ENCODE assay signal across 22 cellular contexts in genomic region chr6:4012826-4013225, GRCh38.
A peak's percentile ranks its signal among the peaks of the same experiment; 100 is the strongest.
DNase-seq lines count a peak whose midpoint lies in the region; ATAC-seq, FAIRE-seq and TF ChIP-seq lines count a peak whose summit lies in the region.
"Had no signal": no experiment of that assay in that cellular context is flagged by ENCODE, and none has a peak within 500 bp of the region (broad histone marks: within the 10 kb centered on the region; RNA-seq: fewer than 3 reads in every experiment).

No MANE protein-coding gene starts in this region.

- intact Hi-C loops in CD4-positive, alpha-beta T cell (cut with DNase I, micrococcal nuclease): loop anchor here in 1 of 2 experiments (10.0 kb wide), 2 partner anchors 558 to 1248 kb away; partner anchors contain the start of genes SLC22A23 and WRNIP1
- intact Hi-C loops in CD8-positive, alpha-beta T cell (cut with DNase I, micrococcal nuclease): loop anchor here (10.0 kb wide), 6 partner anchors 558 to 1768 kb away; partner anchors contain the start of genes SLC22A23 (in 2 of the 2), CDYL (in 1 of the 2), FARS2 (in 1 of the 2) and GMDS (in 1 of the 2)
- intact Hi-C loops in naive thymus-derived CD4-positive, alpha-beta T cell (cut with micrococcal nuclease): loop anchor here in 1 of 2 donors (10.0 kb wide), 1 partner anchor 1158 kb away; no protein-coding TSS in a partner anchor
- intact Hi-C loops in kidney (cut with DNase I): no loop called here

- H3K9ac ChIP-seq in kidney (ENCODE audit: low read length in 2 of 2): no peak overlapping the region
- H3K9ac ChIP-seq: SK-N-SH had no signal

- peak overlapping the region; percentile 83 for H3K27ac Mint-ChIP-seq in CD4-positive, alpha-beta T cell
- H3K27ac Mint-ChIP-seq in CD8-positive, alpha-beta T cell: peak overlapping the region; percentile 76
- peak overlapping the region; percentile 68 to 73 for H3K27ac Mint-ChIP-seq in T-cell
- peak overlapping the region in 6 of 9 donors; percentile 11 to 95 (median 72) for H3K27ac Mint-ChIP-seq in naive thymus-derived CD4-positive, alpha-beta T cell
- H3K27ac Mint-ChIP-seq: HFFc6 had no signal

- no peak for DNase-seq in CD4-positive, alpha-beta T cell
- DNase-seq in CD8-positive, alpha-beta T cell: no peak
- DNase-seq in T-cell: no peak
- DNase-seq in naive thymus-derived CD4-positive, alpha-beta T cell: no peak
- no peak for DNase-seq in kidney
- DNase-seq: C1 segment of cervical spinal cord, COR-L47, DMS53, H9, HFFc6, Kasumi-1, NCI-H1105 treated with DMSO at 0.1 percent for 48 hours, NCI-H2029, NCI-H446, NCI-H524 treated with DMSO at 0.1 percent for 48 hours, NCI-H774, SK-N-SH, SW 1271 had no signal

- no peaks in the 10 kb centered on the region for H3K36me3 ChIP-seq in CD8-positive, alpha-beta T cell (ENCODE audit: insufficient read depth, low read length)
- no peaks in the 10 kb centered on the region for H3K36me3 ChIP-seq in naive thymus-derived CD4-positive, alpha-beta T cell (ENCODE audit: control insufficient read depth in 2 of 3, insufficient read depth in 3 of 3, low read length in 3 of 3)
- no peaks in the 10 kb centered on the region for H3K36me3 ChIP-seq in kidney (ENCODE audit: control insufficient read depth in 1 of 2, insufficient read depth in 2 of 2, low read length in 2 of 2)

- H3K4me3 Mint-ChIP-seq in CD4-positive, alpha-beta T cell: peak overlapping the region; percentile 66
- peak overlapping the region; percentile 17 for H3K4me3 Mint-ChIP-seq in CD8-positive, alpha-beta T cell
- peak overlapping the region in 1 of 3 donors; percentile 70 for H3K4me3 Mint-ChIP-seq in T-cell
- peak overlapping the region in 9 of 10 donors; percentile 12 to 84 (median 30) for H3K4me3 Mint-ChIP-seq in naive thymus-derived CD4-positive, alpha-beta T cell
- H3K4me3 Mint-ChIP-seq: H9, HFFc6 had no signal

- POLR2A ChIA-PET in CD4-positive, alpha-beta T cell (lab: Charles Lee): no interaction called here
- POLR2A ChIA-PET in CD8-positive, alpha-beta T cell (lab: Charles Lee): interaction anchor here (0.7 kb wide), 1 partner anchor 50 kb away, joined by 3 read pairs; no protein-coding TSS in a partner anchor
- POLR2A ChIA-PET in T-cell (lab: Charles Lee): interaction anchor here in 1 of 2 donors (0.6 to 0.7 kb wide), 2 partner anchors 16 to 78 kb away, joined by 6 to 8 read pairs; no protein-coding TSS in a partner anchor
- POLR2A ChIA-PET in naive thymus-derived CD4-positive, alpha-beta T cell (lab: Charles Lee): interaction anchor here (1.1 to 1.5 kb wide), 3 partner anchors 8 to 164 kb away, joined by 3 to 4 read pairs (median 4); partner anchors contain the start of gene FAM50B

- CTCF ChIA-PET in CD4-positive, alpha-beta T cell (lab: Charles Lee): interaction anchor here (0.8 to 1.1 kb wide), 2 partner anchors 22 to 35 kb away, joined by 3 to 4 read pairs; no protein-coding TSS in a partner anchor
- CTCF ChIA-PET in CD8-positive, alpha-beta T cell (lab: Charles Lee): interaction anchor here (0.9 to 2.1 kb wide), 4 partner anchors 9 to 163 kb away, joined by 3 to 5 read pairs (median 4); a partner anchor contains a TSS
- CTCF ChIA-PET in T-cell (lab: Charles Lee): interaction anchor here (0.7 to 1.0 kb wide), 5 partner anchors 8 to 933 kb away, joined by 3 to 4 read pairs (median 3); a partner anchor contains a TSS
- CTCF ChIA-PET in naive thymus-derived CD4-positive, alpha-beta T cell (lab: Charles Lee): interaction anchor here (1.0 kb wide), 1 partner anchor 8 kb away, joined by 4 read pairs; a partner anchor contains a TSS

- peaks cover 91% of the 10 kb centered on the region for H3K4me1 Mint-ChIP-seq in CD4-positive, alpha-beta T cell (ENCODE audit: low read depth)
- peaks cover 77% of the 10 kb centered on the region for H3K4me1 Mint-ChIP-seq in CD8-positive, alpha-beta T cell (ENCODE audit: low read depth)
- peaks cover 78 to 85% (median 79%) of the 10 kb centered on the region in 3 donors for H3K4me1 Mint-ChIP-seq in T-cell
- H3K4me1 Mint-ChIP-seq in naive thymus-derived CD4-positive, alpha-beta T cell: peaks cover 62 to 92% (median 86%) of the 10 kb centered on the region in 7 donors

- peaks cover 59% of the 10 kb centered on the region for H3K4me1 ChIP-seq in CD8-positive, alpha-beta T cell (ENCODE audit: insufficient read depth, low read length)
- H3K4me1 ChIP-seq in naive thymus-derived CD4-positive, alpha-beta T cell (ENCODE audit: control insufficient read depth in 2 of 2, insufficient read depth in 2 of 2, low read length in 2 of 2): peaks cover 24 to 45% of the 10 kb centered on the region in 2 donors
- peaks cover 5 to 6% of the 10 kb centered on the region in 2 donors for H3K4me1 ChIP-seq in kidney (ENCODE audit: control insufficient read depth in 1 of 2, insufficient read depth in 1 of 2, low read depth in 1 of 2, low read length in 2 of 2)

- no peaks in the 10 kb centered on the region for H3K27me3 Mint-ChIP-seq in CD4-positive, alpha-beta T cell
- H3K27me3 Mint-ChIP-seq in CD8-positive, alpha-beta T cell (ENCODE audit: low read depth): no peaks in the 10 kb centered on the region
- no peaks in the 10 kb centered on the region for H3K27me3 Mint-ChIP-seq in T-cell
- no peaks in the 10 kb centered on the region for H3K27me3 Mint-ChIP-seq in naive thymus-derived CD4-positive, alpha-beta T cell

- no peak overlapping the region for H3K4me3 ChIP-seq in CD8-positive, alpha-beta T cell (ENCODE audit: low read depth, low read length)
- H3K4me3 ChIP-seq in naive thymus-derived CD4-positive, alpha-beta T cell (ENCODE audit: low read length): no peak overlapping the region
- H3K4me3 ChIP-seq in kidney (ENCODE audit: low read length in 2 of 2): no peak overlapping the region

- no peaks in the 10 kb centered on the region for H3K9me3 Mint-ChIP-seq in CD4-positive, alpha-beta T cell
- H3K9me3 Mint-ChIP-seq in CD8-positive, alpha-beta T cell: no peaks in the 10 kb centered on the region
- H3K9me3 Mint-ChIP-seq in T-cell: no peaks in the 10 kb centered on the region
- no peaks in the 10 kb centered on the region for H3K9me3 Mint-ChIP-seq in naive thymus-derived CD4-positive, alpha-beta T cell

- no peak for TF ChIP-seq CTCF in CD4-positive, alpha-beta T cell (IDR thresholded peaks at IDR 0.05)
- no peak for TF ChIP-seq CTCF in CD8-positive, alpha-beta T cell (IDR thresholded peaks at IDR 0.05)
- TF ChIP-seq CTCF in kidney (IDR thresholded peaks at IDR 0.05; ENCODE audit: borderline replicate concordance, extremely low read depth, insufficient read depth): no peak

- no peak for ATAC-seq in CD4-positive, alpha-beta T cell (ENCODE audit: poor library complexity)
- ATAC-seq in CD8-positive, alpha-beta T cell: no peak
- ATAC-seq in T-cell (replicated peaks in 1 of 4): no peak
- no peak for ATAC-seq in naive thymus-derived CD4-positive, alpha-beta T cell
- ATAC-seq in GM21723 (IDR thresholded peaks at IDR 0.05; ENCODE audit: unreplicated experiment): no peak
- ATAC-seq in HG02981 (IDR thresholded peaks at IDR 0.05; ENCODE audit: unreplicated experiment): no peak

- FAIRE-seq in kidney (lab: Jason Lieb, UNC): no peak
- FAIRE-seq: GM18507 had no signal

- H3K27ac ChIP-seq in CD4-positive, alpha-beta T cell (ENCODE audit: low read depth, low read length): no peak overlapping the region
- H3K27ac ChIP-seq in CD8-positive, alpha-beta T cell (ENCODE audit: low read depth, low read length): no peak overlapping the region
- H3K27ac ChIP-seq in naive thymus-derived CD4-positive, alpha-beta T cell (ENCODE audit: low read depth, low read length): no peak overlapping the region
- no peak overlapping the region for H3K27ac ChIP-seq in kidney (ENCODE audit: low read depth in 2 of 2, low read length in 2 of 2)
- H3K27ac ChIP-seq: HL-60 had no signal

- no peaks in the 10 kb centered on the region for H3K9me3 ChIP-seq in CD4-positive, alpha-beta T cell (ENCODE audit: control insufficient read depth, low read length)
- H3K9me3 ChIP-seq in CD8-positive, alpha-beta T cell (ENCODE audit: low read length): no peaks in the 10 kb centered on the region
- H3K9me3 ChIP-seq in naive thymus-derived CD4-positive, alpha-beta T cell (ENCODE audit: control insufficient read depth in 2 of 3, low read length in 3 of 3): no peaks in the 10 kb centered on the region
- H3K9me3 ChIP-seq in kidney (ENCODE audit: control insufficient read depth in 1 of 2, low read length in 2 of 2): no peaks in the 10 kb centered on the region
- H3K9me3 ChIP-seq: SK-N-SH had no signal

- no peaks in the 10 kb centered on the region for H3K27me3 ChIP-seq in CD4-positive, alpha-beta T cell (ENCODE audit: control insufficient read depth, insufficient read depth, low read length)
- no peaks in the 10 kb centered on the region for H3K27me3 ChIP-seq in CD8-positive, alpha-beta T cell (ENCODE audit: insufficient read depth, low read length)
- H3K27me3 ChIP-seq in naive thymus-derived CD4-positive, alpha-beta T cell (ENCODE audit: control insufficient read depth in 2 of 2, insufficient read depth in 2 of 2, low read length in 2 of 2): no peaks in the 10 kb centered on the region

- H3K36me3 Mint-ChIP-seq in CD4-positive, alpha-beta T cell (ENCODE audit: low read depth): peaks cover 51% of the 10 kb centered on the region
- H3K36me3 Mint-ChIP-seq in CD8-positive, alpha-beta T cell: peaks cover 30% of the 10 kb centered on the region
- H3K36me3 Mint-ChIP-seq in T-cell: peaks cover 19% of the 10 kb centered on the region
- H3K36me3 Mint-ChIP-seq in naive thymus-derived CD4-positive, alpha-beta T cell: peaks cover 11 to 43% (median 18%) of the 10 kb centered on the region in 5 donors
